In the genomic region with DNA sequence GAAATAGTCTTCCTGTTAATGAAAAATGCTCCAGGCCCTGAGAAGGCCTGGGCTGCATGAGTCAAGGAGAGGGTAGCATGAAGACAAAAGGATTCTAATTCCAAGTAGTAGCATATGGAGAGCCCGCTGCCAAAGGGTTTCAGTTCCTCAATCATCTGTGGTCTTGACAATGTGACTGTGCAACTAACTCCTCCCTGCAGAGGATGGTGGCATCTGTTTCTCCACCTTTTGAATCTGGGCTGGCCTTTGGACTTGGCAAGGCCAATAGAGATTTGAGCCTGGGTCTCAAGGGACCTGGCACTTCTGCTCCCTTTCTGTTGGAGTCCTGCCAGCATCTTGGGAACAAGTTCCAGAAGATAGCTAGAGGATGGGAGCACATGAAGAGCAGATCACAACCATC, we compare ENCODE assay signal across 13 cellular contexts. TPM values are rescaled to one million over a fixed set of nuclear protein-coding genes. Genes with fewer than 3 reads are reported as not detected.
DNase-seq lines count a peak whose midpoint lies in the region; ATAC-seq and TF ChIP-seq lines count a peak whose summit lies in the region.
"Had no signal": no experiment of that assay in that cellular context is flagged by ENCODE, and none has a peak within 500 bp of the region (broad histone marks: within the 10 kb centered on the region; RNA-seq: fewer than 3 reads in every experiment).

No MANE protein-coding gene starts in this region.

- no peaks in the 10 kb centered on the region for H3K36me3 Mint-ChIP-seq in activated naive CD4-positive, alpha-beta T cell treated with anti-CD3 and anti-CD28 coated beads, Interleukin-2, amount 10 ng/mL, durations not matched to agents 7 days and 5 days
- H3K36me3 Mint-ChIP-seq: activated naive CD4-positive, alpha-beta T cell treated with anti-CD3 and anti-CD28 coated beads, Interleukin-2, amount 50 U/mL, for 72 hours had no signal

- no peak overlapping the region for H3K27ac Mint-ChIP-seq in activated naive CD4-positive, alpha-beta T cell treated with anti-CD3 and anti-CD28 coated beads, Interleukin-2, amount 10 ng/mL, durations not matched to agents 7 days and 5 days
- H3K27ac Mint-ChIP-seq: activated naive CD4-positive, alpha-beta T cell treated with anti-CD3 and anti-CD28 coated beads, Interleukin-2, amount 50 U/mL, for 72 hours had no signal

- ATAC-seq in GM21576 (IDR thresholded peaks at IDR 0.05; ENCODE audit: unreplicated experiment) (peak; percentile 55), body of pancreas (peak; percentile 59), GM21528 (IDR thresholded peaks at IDR 0.05; ENCODE audit: low FRiP score, unreplicated experiment) (no peak), GM18873 (IDR thresholded peaks at IDR 0.05; ENCODE audit: low FRiP score, unreplicated experiment) (no peak)
- ATAC-seq: activated naive CD4-positive, alpha-beta T cell treated with anti-CD3 and anti-CD28 coated beads, Interleukin-2, amount 50 U/mL, for 72 hours; gastroesophageal sphincter had no signal

- no peaks in the 10 kb centered on the region for H3K27me3 Mint-ChIP-seq in activated naive CD4-positive, alpha-beta T cell treated with anti-CD3 and anti-CD28 coated beads, Interleukin-2, amount 10 ng/mL, durations not matched to agents 7 days and 5 days

- no peak overlapping the region for H3K4me3 Mint-ChIP-seq in activated naive CD4-positive, alpha-beta T cell treated with anti-CD3 and anti-CD28 coated beads, Interleukin-2, amount 10 ng/mL, durations not matched to agents 7 days and 5 days

- TF ChIP-seq POLR2A in body of pancreas (IDR thresholded peaks at IDR 0.05) = no peak

- no peaks in the 10 kb centered on the region for H3K27me3 ChIP-seq in body of pancreas
- H3K27me3 ChIP-seq: gastroesophageal sphincter, neutrophil had no signal

- CTCF ChIA-PET in activated naive CD4-positive, alpha-beta T cell treated with anti-CD3 and anti-CD28 coated beads, Interleukin-2, amount 10 ng/mL, durations not matched to agents 7 days and 5 days (lab: Charles Lee) = interaction anchor here (0.6 to 1.4 kb wide), 2 partner anchors 21 to 211 kb away, joined by 3 to 5 read pairs; no protein-coding TSS in a partner anchor

- H3K4me3 ChIP-seq in body of pancreas = no peak overlapping the region
- H3K4me3 ChIP-seq: gastroesophageal sphincter had no signal

- no peaks in the 10 kb centered on the region for H3K36me3 ChIP-seq in body of pancreas (replicated peaks in 1 of 2; ENCODE audit: insufficient read depth in 1 of 2, low read depth in 2 of 2)
- H3K36me3 ChIP-seq: gastroesophageal sphincter, neutrophil had no signal

- WGBS in body of pancreas, 2 donors = 63 to 77% methylated on average over 1 of the region's 1 CpG

- no peak overlapping the region for H3K27ac ChIP-seq in body of pancreas
- H3K27ac ChIP-seq: gastroesophageal sphincter, neutrophil had no signal

- peaks cover 25% of the 10 kb centered on the region for H3K4me1 ChIP-seq in body of pancreas
- H3K4me1 ChIP-seq: gastroesophageal sphincter had no signal

- H3K9me3 ChIP-seq in body of pancreas = peaks cover 0 to 6% (median 0%) of the 10 kb centered on the region in 3 donors
- H3K9me3 ChIP-seq: gastroesophageal sphincter, neutrophil had no signal

- TF ChIP-seq CTCF in body of pancreas (IDR thresholded peaks at IDR 0.05) = no peak

- H3K9me3 Mint-ChIP-seq in activated naive CD4-positive, alpha-beta T cell treated with anti-CD3 and anti-CD28 coated beads, Interleukin-2, amount 10 ng/mL, durations not matched to agents 7 days and 5 days = no peaks in the 10 kb centered on the region

- H3K4me1 Mint-ChIP-seq in activated naive CD4-positive, alpha-beta T cell treated with anti-CD3 and anti-CD28 coated beads, Interleukin-2, amount 10 ng/mL, durations not matched to agents 7 days and 5 days = no peaks in the 10 kb centered on the region

- intact Hi-C loops in body of pancreas (cut with DNase I) = no loop called here

- DNase-seq in Ammon's horn (ENCODE audit: low spot score) = peak; percentile 57
- DNase-seq in NCI-H1694 (lab: John Stamatoyannopoulos, UW) = peak; percentile 15
- DNase-seq in body of pancreas = peak; percentile 31 to 59 (median 42)
- DNase-seq in activated naive CD4-positive, alpha-beta T cell treated with anti-CD3 and anti-CD28 coated beads, Interleukin-2, amount 10 ng/mL, durations not matched to agents 7 days and 5 days = no peak
- no peak for DNase-seq in DMS153 (lab: John Stamatoyannopoulos, UW)
- DNase-seq: activated CD4-positive, alpha-beta T cell treated with anti-CD3 and anti-CD28 coated beads, Interleukin-2, amount 50 U/mL, for 1 hour; stimulated activated naive CD4-positive, alpha-beta T cell had no signal

RNA-seq across cellular contexts. Expression of a gene that starts 35.1 kb away (rescaled TPM):
- 1 to 10 TPM; 5.9 to 6.2 TPM for total RNA-seq in body of pancreas

Comparison
In these comparisons a context has a peak if more than half of its experiments do, and no peak if none do; other contexts are left out.
1. DNase-seq: peak in Ammon's horn (single experiment), NCI-H1694 (single experiment) and body of pancreas (4 of 4); none in activated naive CD4-positive, alpha-beta T cell treated with anti-CD3 and anti-CD28 coated beads, Interleukin-2, amount 10 ng/mL, durations not matched to agents 7 days and 5 days (single experiment) and DMS153 (single experiment).
2. ATAC-seq: peak in GM21576 (single experiment) and body of pancreas (single experiment); none in GM21528 (single experiment) and GM18873 (single experiment).